In the genomic region with DNA sequence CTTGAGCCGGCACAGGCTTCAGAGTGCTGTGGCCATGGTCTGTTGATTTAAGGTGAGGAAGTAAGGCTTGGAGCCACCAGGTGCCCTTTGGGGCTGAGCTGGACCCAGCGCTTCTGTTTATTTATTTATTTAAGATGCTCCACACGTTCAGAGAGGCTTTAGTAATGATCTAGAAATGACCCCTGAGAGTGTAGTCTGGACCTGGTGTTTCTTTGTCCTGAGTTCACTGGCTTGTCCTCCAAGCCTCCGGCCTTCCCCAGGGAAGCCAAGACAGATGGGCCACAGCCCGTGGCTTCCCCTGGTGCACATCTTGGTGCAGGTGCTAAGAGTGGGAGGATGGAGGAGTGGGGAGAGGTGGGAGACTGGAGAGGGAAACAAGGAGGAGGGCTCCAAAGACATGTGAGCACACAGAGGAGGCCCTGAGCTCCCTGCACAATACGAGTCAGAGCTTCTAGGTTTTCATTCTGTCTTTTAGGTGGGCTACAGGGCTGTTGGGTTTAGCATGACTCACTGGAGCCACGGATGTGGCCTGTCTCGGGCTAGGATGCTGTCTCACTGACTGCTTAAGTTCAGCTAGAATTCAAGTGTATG, we compare ENCODE assay signal across 11 cellular contexts. TPM values are rescaled to one million over a fixed set of nuclear protein-coding genes. Genes with fewer than 3 reads are reported as not detected.
DNase-seq lines count a peak whose midpoint lies in the region; ATAC-seq and TF ChIP-seq lines count a peak whose summit lies in the region.
"Had no signal": no experiment of that assay in that cellular context is flagged by ENCODE, and none has a peak within 500 bp of the region (broad histone marks: within the 10 kb centered on the region; RNA-seq: fewer than 3 reads in every experiment).

No MANE protein-coding gene starts in this region.

- no peak for ATAC-seq in HG02763 (IDR thresholded peaks at IDR 0.05; ENCODE audit: unreplicated experiment)
- ATAC-seq: body of pancreas, GM23338 had no signal

- H3K23ac ChIP-seq in mesenchymal stem cell (ENCODE audit: low read length in 2 of 2) = no peak overlapping the region

- no peak overlapping the region for H2AFZ ChIP-seq in mesenchymal stem cell (ENCODE audit: low read depth, low read length)
- H2AFZ ChIP-seq: GM23338 had no signal

- peak overlapping the region; percentile 88 for H4K8ac ChIP-seq in mesenchymal stem cell (ENCODE audit: low read length)

- no peak overlapping the region for H3K14ac ChIP-seq in mesenchymal stem cell (ENCODE audit: low read length in 2 of 2)

- peaks cover 20% of the 10 kb centered on the region for H3K4me1 ChIP-seq in mesenchymal stem cell (ENCODE audit: control insufficient read depth, insufficient read depth, low read depth, low read length)

- H2BK12ac ChIP-seq in mesenchymal stem cell (ENCODE audit: low read length in 2 of 2) = peak overlapping the region; percentile 16 to 29

- no peaks in the 10 kb centered on the region for H3K79me1 ChIP-seq in mesenchymal stem cell (replicated peaks; ENCODE audit: low read length, poor library complexity, severe bottlenecking)

- no peak overlapping the region for H2BK120ac ChIP-seq in mesenchymal stem cell (ENCODE audit: low read depth, low read length)

- H3K4me3 ChIP-seq in HL-60 (replicated peaks; ENCODE audit: insufficient read depth, low read length) (no peak overlapping the region), mesenchymal stem cell (ENCODE audit: insufficient read depth in 1 of 2, low read depth in 1 of 2, low read length in 2 of 2) (no peak overlapping the region)
- H3K4me3 ChIP-seq: body of pancreas, GM23338, upper lobe of left lung had no signal

- no peaks in the 10 kb centered on the region for H3K9me3 ChIP-seq in mesenchymal stem cell (ENCODE audit: control insufficient read depth, low read length)
- H3K9me3 ChIP-seq: body of pancreas, upper lobe of left lung had no signal

- H3K9ac ChIP-seq in mesenchymal stem cell (ENCODE audit: low read length) = peak overlapping the region; percentile 7

- H3K18ac ChIP-seq in mesenchymal stem cell (ENCODE audit: low read depth in 1 of 2, low read length in 2 of 2) = peak overlapping the region in 1 of 2 experiments; percentile 41

- no peak overlapping the region for H2AK5ac ChIP-seq in mesenchymal stem cell (ENCODE audit: low read length, severe bottlenecking)

- H2BK15ac ChIP-seq in mesenchymal stem cell (ENCODE audit: low read depth, poor library complexity, severe bottlenecking) = no peak overlapping the region

- peaks cover 0 to 9% of the 10 kb centered on the region in 2 experiments for H3K36me3 ChIP-seq in mesenchymal stem cell (ENCODE audit: control insufficient read depth in 1 of 2, insufficient read depth in 2 of 2, low read depth in 1 of 2, low read length in 2 of 2)
- H3K36me3 ChIP-seq: upper lobe of left lung had no signal

- WGBS in mesenchymal stem cell = 30% methylated on average over 6 of the region's 8 CpGs

- H3K27ac ChIP-seq in HL-60 (replicated peaks) (peak overlapping the region; percentile 25), mesenchymal stem cell (ENCODE audit: low read length, poor library complexity, severe bottlenecking) (no peak overlapping the region)
- H3K27ac ChIP-seq: body of pancreas, upper lobe of left lung had no signal

- H3K4me2 ChIP-seq in mesenchymal stem cell (ENCODE audit: low read length, poor library complexity, severe bottlenecking) = no peak overlapping the region
- H3K4me2 ChIP-seq: GM23338 had no signal

- peak overlapping the region; percentile 6 to 83 for H3K4ac ChIP-seq in mesenchymal stem cell (ENCODE audit: low read depth in 1 of 2, low read length in 2 of 2)

- no peaks in the 10 kb centered on the region for H3K27me3 ChIP-seq in HL-60 (ENCODE audit: insufficient read depth, poor library complexity, severe bottlenecking)
- no peaks in the 10 kb centered on the region for H3K27me3 ChIP-seq in mesenchymal stem cell (ENCODE audit: control insufficient read depth in 1 of 2, insufficient read depth in 1 of 2, low read length in 2 of 2)
- H3K27me3 ChIP-seq: upper lobe of left lung had no signal

- no peak overlapping the region for H2BK5ac ChIP-seq in mesenchymal stem cell (ENCODE audit: low read depth, low read length, poor library complexity, severe bottlenecking)

- DNase-seq in D341Med (ENCODE audit: low spot score) (peak; percentile 2), HL-60 (ENCODE audit: low read depth in 1 of 2, low spot score in 1 of 2) (peak in 1 of 2 experiments; percentile 0), mesenchymal stem cell (peak; percentile 73), NCI-H1436 treated with DMSO at 0.1 percent for 48 hours (lab: John Stamatoyannopoulos, UW) (no peak), NCI-H446 treated with DMSO at 0.1 percent for 48 hours (lab: John Stamatoyannopoulos, UW) (no peak), AG08396 (ENCODE audit: low spot score) (no peak)
- peak; percentile 59 to 72 for DNase-seq in activated T-cell treated with anti-CD3 and anti-CD28 coated beads, Interleukin-2, amount 50 U/mL, for 48 hours
- DNase-seq: body of pancreas had no signal

- H4K91ac ChIP-seq in mesenchymal stem cell (ENCODE audit: low read length) = no peak overlapping the region

- TF ChIP-seq CTCF in HL-60 (IDR thresholded peaks at IDR 0.05; ENCODE audit: insufficient read depth, low read length) = no peak

RNA-seq across cellular contexts. Expression of a gene that starts 56.9 kb away (rescaled TPM):
- polyA plus RNA-seq in mesenchymal stem cell (2013, experiment 1 of 2) = 12.1 TPM
- polyA plus RNA-seq in mesenchymal stem cell (2013, experiment 2 of 2) = 12.0 TPM

Comparison
In these comparisons a context has a peak if more than half of its experiments do, and no peak if none do; other contexts are left out.
1. DNase-seq: peak in D341Med (single experiment), activated T-cell treated with anti-CD3 and anti-CD28 coated beads, Interleukin-2, amount 50 U/mL, for 48 hours (2 of 2) and mesenchymal stem cell (single experiment); none in NCI-H1436 treated with DMSO at 0.1 percent for 48 hours (single experiment), NCI-H446 treated with DMSO at 0.1 percent for 48 hours (single experiment) and AG08396 (single experiment).